In the genomic region with DNA sequence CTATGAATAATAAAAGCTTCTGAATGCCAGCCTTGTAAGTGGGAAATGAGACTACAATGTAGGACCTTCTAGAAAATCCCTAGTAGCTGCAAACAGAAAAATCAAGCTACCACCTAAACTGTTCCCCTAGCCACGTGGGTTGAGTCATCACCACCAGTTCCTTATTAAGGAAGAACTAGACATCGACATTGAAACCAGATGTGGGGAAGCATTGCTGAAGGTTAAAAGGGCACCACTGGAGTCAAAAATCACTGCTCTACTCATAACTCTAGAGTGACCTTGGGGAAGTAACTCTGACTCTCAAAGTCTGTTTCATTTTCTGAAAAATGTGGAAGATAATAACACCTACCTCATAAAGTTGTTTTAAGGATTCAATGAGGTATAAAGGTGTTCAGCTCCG, we compare ENCODE assay signal across 12 cellular contexts. TPM values are rescaled to one million over a fixed set of nuclear protein-coding genes. Genes with fewer than 3 reads are reported as not detected.
A peak's percentile ranks its signal among the peaks of the same experiment; 100 is the strongest.
DNase-seq lines count a peak whose midpoint lies in the region; ATAC-seq, FAIRE-seq and TF ChIP-seq lines count a peak whose summit lies in the region.
"Had no signal": no experiment of that assay in that cellular context is flagged by ENCODE, and none has a peak within 500 bp of the region (broad histone marks: within the 10 kb centered on the region; RNA-seq: fewer than 3 reads in every experiment).

No MANE protein-coding gene starts in this region.

- peak; percentile 21 for DNase-seq in HT1080 (ENCODE audit: low read depth)
- no peak for DNase-seq in esophagus squamous epithelium (lab: John Stamatoyannopoulos, UW)
- DNase-seq in NCI-H345 treated with DMSO at 0.1 percent for 48 hours (lab: John Stamatoyannopoulos, UW; ENCODE audit: unreplicated experiment) = no peak
- DNase-seq in NCI-H2029 (lab: John Stamatoyannopoulos, UW) = no peak
- no peak for DNase-seq in HTR-8/SVneo (ENCODE audit: insufficient read length, low spot score)
- DNase-seq in posterior cingulate gyrus = no peak
- DNase-seq: caudate nucleus; left colon; stimulated activated CD4-positive, alpha-beta T cell treated with anti-CD3 and anti-CD28 coated beads, Interleukin-4, amount 100 ng/mL, for 4 hours had no signal

- no peaks in the 10 kb centered on the region for H3K27me3 ChIP-seq in BLaER1 treated with 17β-estradiol and CSF1 and Interleukin-3, amounts not matched to agents 10 nM and 100 nM
- no peaks in the 10 kb centered on the region for H3K27me3 ChIP-seq in esophagus squamous epithelium

- H4K20me1 ChIP-seq in BLaER1 treated with 17β-estradiol and CSF1 and Interleukin-3, amounts not matched to agents 10 nM and 100 nM = no peaks in the 10 kb centered on the region

- peak overlapping the region in 3 of 11 experiments; percentile 30 to 62 (median 38); a peak in 5 of 22 replicates for H3K9ac ChIP-seq in BLaER1 treated with 17β-estradiol and CSF1 and Interleukin-3, amounts not matched to agents 10 nM and 100 nM

- TF ChIP-seq CTCF in esophagus squamous epithelium (IDR thresholded peaks at IDR 0.05) = no peak

- peak; percentile 67 for ATAC-seq in GM19395 (IDR thresholded peaks at IDR 0.05; ENCODE audit: unreplicated experiment)
- ATAC-seq: left colon had no signal

- no peaks in the 10 kb centered on the region for H3K9me3 ChIP-seq in BLaER1 treated with 17β-estradiol and CSF1 and Interleukin-3, amounts not matched to agents 10 nM and 100 nM (replicated peaks in 1 of 11)
- H3K9me3 ChIP-seq in esophagus squamous epithelium = no peaks in the 10 kb centered on the region

- 20 to 22% methylated on average over 3 of the region's 3 CpGs for WGBS in esophagus squamous epithelium, 2 donors

- peaks cover 0 to 63% (median 16%) of the 10 kb centered on the region in 10 experiments; a peak in 10 of 20 replicates for H3K4me1 ChIP-seq in BLaER1 treated with 17β-estradiol and CSF1 and Interleukin-3, amounts not matched to agents 10 nM and 100 nM
- peaks cover 6 to 63% (median 21%) of the 10 kb centered on the region in 3 donors for H3K4me1 ChIP-seq in esophagus squamous epithelium

- H3K4me2 ChIP-seq in BLaER1 treated with 17β-estradiol and CSF1 and Interleukin-3, amounts not matched to agents 10 nM and 100 nM = peak overlapping the region in 6 of 11 experiments; percentile 5 to 84 (median 66); a peak in 10 of 22 replicates

- peak overlapping the region in 6 of 11 experiments; percentile 9 to 82 (median 61); a peak in 12 of 22 replicates for H3K27ac ChIP-seq in BLaER1 treated with 17β-estradiol and CSF1 and Interleukin-3, amounts not matched to agents 10 nM and 100 nM
- peak overlapping the region; percentile 21 to 60 (median 56) for H3K27ac ChIP-seq in esophagus squamous epithelium

- intact Hi-C loops in esophagus squamous epithelium (cut with DNase I) = no loop called here
- intact Hi-C loops in posterior cingulate gyrus (cut with DNase I) = no loop called here

- no peaks in the 10 kb centered on the region for H3K36me3 ChIP-seq in BLaER1 treated with 17β-estradiol and CSF1 and Interleukin-3, amounts not matched to agents 10 nM and 100 nM
- no peaks in the 10 kb centered on the region for H3K36me3 ChIP-seq in esophagus squamous epithelium

- TF ChIP-seq POLR2A in esophagus squamous epithelium (IDR thresholded peaks at IDR 0.05) = no peak

- H3K4me3 ChIP-seq in BLaER1 treated with 17β-estradiol and CSF1 and Interleukin-3, amounts not matched to agents 10 nM and 100 nM = no peak overlapping the region
- no peak overlapping the region for H3K4me3 ChIP-seq in esophagus squamous epithelium

- FAIRE-seq in HTR-8/SVneo (lab: Jason Lieb, UNC) = no peak
- FAIRE-seq: G401.6 had no signal

RNA-seq across cellular contexts. Expression of gene CNIH1, which starts 9.4 kb away (rescaled TPM):
- 117 and 172 TPM in 2 replicates for total RNA-seq in HT1080 (2014; rRNA removed; shearing (Covaris generic))
- polyA plus RNA-seq in HT1080 (2015; cell fraction: cytosol; rRNA removed) = 368 and 434 TPM in 2 replicates
- polyA plus RNA-seq in HT1080 (2015; cell fraction: nucleus; rRNA removed) = 142 and 218 TPM in 2 replicates
- 100 to 1,000 TPM in 3 of 4 donors, 10 to 100 TPM in 1; 95.1 to 204 (median 164) TPM for total RNA-seq in esophagus squamous epithelium

RNA-seq across cellular contexts. Expression of gene GMFB, which starts 38.2 kb away (rescaled TPM):
- total RNA-seq in HT1080 (2014; rRNA removed; shearing (Covaris generic)) = 132 and 134 TPM in 2 replicates
- 76.1 and 108 TPM in 2 replicates for polyA plus RNA-seq in HT1080 (2015; cell fraction: cytosol; rRNA removed)
- 49.6 and 58.6 TPM in 2 replicates for polyA plus RNA-seq in HT1080 (2015; cell fraction: nucleus; rRNA removed)
- 10 to 100 TPM; 10.2 to 69.8 (median 36.2) TPM for total RNA-seq in esophagus squamous epithelium

RNA-seq across cellular contexts. Expression of gene CDKN3, which starts 53.7 kb away (rescaled TPM):
- 122 and 146 TPM in 2 replicates for total RNA-seq in HT1080 (2014; rRNA removed; shearing (Covaris generic))
- polyA plus RNA-seq in HT1080 (2015; cell fraction: cytosol; rRNA removed) = 112 and 127 TPM in 2 replicates
- polyA plus RNA-seq in HT1080 (2015; cell fraction: nucleus; rRNA removed) = 37.9 and 51.7 TPM in 2 replicates
- total RNA-seq in esophagus squamous epithelium = 10 to 100 TPM in 2 of 4 donors, 1 to 10 TPM in 2; 7.4 to 25.4 (median 15.6) TPM

RNA-seq across cellular contexts. Expression of gene CGRRF1, which starts 59.2 kb away (rescaled TPM):
- total RNA-seq in HT1080 (2014; rRNA removed; shearing (Covaris generic)) = 6.3 and 8.5 TPM in 2 replicates
- 8.3 and 8.9 TPM in 2 replicates for polyA plus RNA-seq in HT1080 (2015; cell fraction: cytosol; rRNA removed)
- 7.8 and 8.3 TPM in 2 replicates for polyA plus RNA-seq in HT1080 (2015; cell fraction: nucleus; rRNA removed)
- 10 to 100 TPM in 2 of 4 donors, 1 to 10 TPM in 2; 2.5 to 13.9 (median 10.3) TPM for total RNA-seq in esophagus squamous epithelium
